16 cellular contexts compared by ENCODE assay signal in the genomic region with DNA sequence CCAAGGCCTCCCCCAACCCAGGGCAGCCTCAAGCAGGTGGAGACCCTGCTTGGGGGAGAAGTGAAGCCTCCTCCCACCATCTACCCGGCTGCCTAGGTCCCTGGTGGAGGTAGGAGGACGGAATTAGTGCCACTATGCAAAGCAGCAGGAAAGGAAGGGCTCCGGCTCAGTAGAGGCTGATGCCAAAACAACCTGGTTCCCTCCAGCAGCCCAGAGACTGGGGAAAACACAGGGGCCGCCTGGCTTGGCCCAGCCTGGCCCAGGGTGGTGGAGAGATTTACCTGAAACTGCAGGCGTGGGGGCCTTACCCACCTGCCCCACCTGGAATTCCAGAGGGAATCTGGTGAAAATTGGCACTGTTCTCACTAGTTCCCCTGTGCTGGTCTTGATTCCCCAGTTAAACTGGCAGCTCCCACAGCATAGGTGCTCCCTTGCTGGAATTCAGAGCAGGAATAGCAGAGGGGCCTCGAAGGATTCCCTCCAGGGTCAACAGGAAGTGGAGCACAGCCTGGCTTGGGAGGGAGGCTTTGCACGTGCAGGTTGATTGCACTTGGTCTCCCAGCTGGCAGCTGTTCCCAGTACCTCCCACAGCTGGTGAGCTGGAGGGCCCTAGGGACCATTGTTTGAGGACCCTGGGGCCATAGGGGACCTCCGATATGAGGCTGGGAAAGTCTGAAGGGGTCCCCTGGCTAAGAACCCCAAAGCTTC. TPM values are rescaled to one million over a fixed set of nuclear protein-coding genes. Genes with fewer than 3 reads are reported as not detected.
DNase-seq lines count a peak whose midpoint lies in the region; ATAC-seq and TF ChIP-seq lines count a peak whose summit lies in the region.
"Had no signal": no experiment of that assay in that cellular context is flagged by ENCODE, and none has a peak within 500 bp of the region (broad histone marks: within the 10 kb centered on the region; RNA-seq: fewer than 3 reads in every experiment).

No MANE protein-coding gene starts in this region.

- no peak for ATAC-seq in Right ventricle myocardium inferior
- peak; percentile 37 for ATAC-seq in stimulated activated memory B cell treated with anti-CD40 and anti-IgM and Interleukin-4, amounts not matched to agents 10 μg/mL and 1 μg/mL and 100 μg/mL, for 72 hours
- ATAC-seq in stimulated activated naive CD8-positive, alpha-beta T cell treated with anti-CD3 and anti-CD28 coated beads, Interleukin-15, amount 100 ng/mL, for 72 hours = no peak
- ATAC-seq: left lung; naive thymus-derived CD4-positive, alpha-beta T cell; psoas muscle had no signal

- intact Hi-C loops in Right ventricle myocardium inferior (cut with DNase I) = no loop called here
- intact Hi-C loops in cardiac septum (cut with DNase I) = loop anchor here (10.0 kb wide), 1 partner anchor 357 kb away; no protein-coding TSS in a partner anchor
- intact Hi-C loops in OCI-LY7 (cut with micrococcal nuclease; ENCODE audit: unreplicated experiment) = loop anchor here (1.0 to 5.0 kb wide), 2 partner anchors 8 to 570 kb away; a partner anchor contains a TSS

- H3K9me3 Mint-ChIP-seq in stimulated activated memory B cell treated with anti-CD40 and anti-IgM and Interleukin-4, amounts not matched to agents 10 μg/mL and 1 μg/mL and 100 μg/mL, for 72 hours = no peaks in the 10 kb centered on the region
- H3K9me3 Mint-ChIP-seq in stimulated activated naive CD8-positive, alpha-beta T cell treated with anti-CD3 and anti-CD28 coated beads, Interleukin-15, amount 100 ng/mL, for 72 hours = no peaks in the 10 kb centered on the region
- H3K9me3 Mint-ChIP-seq: naive thymus-derived CD4-positive, alpha-beta T cell had no signal

- peaks cover 36% of the 10 kb centered on the region for H3K79me2 ChIP-seq in OCI-LY7 (ENCODE audit: insufficient read depth, low read depth, low read length)

- peaks cover 17% of the 10 kb centered on the region for H4K20me1 ChIP-seq in OCI-LY7 (ENCODE audit: insufficient read depth, low read length)

- BruUV-seq in OCI-LY7 (replicated peaks; lab: Mats Ljungman, UMichigan) = no TSS peak

- H2AFZ ChIP-seq in OCI-LY7 (ENCODE audit: low read length) = no peak overlapping the region

- peak overlapping the region; percentile 95 for H3K4me2 ChIP-seq in OCI-LY7 (ENCODE audit: low read length)

- peak overlapping the region; percentile 99 for H3K27ac ChIP-seq in OCI-LY7 (ENCODE audit: low read depth, low read length, poor library complexity, severe bottlenecking)
- H3K27ac ChIP-seq: left lung, psoas muscle had no signal

- H3K4me1 Mint-ChIP-seq in stimulated activated memory B cell treated with anti-CD40 and anti-IgM and Interleukin-4, amounts not matched to agents 10 μg/mL and 1 μg/mL and 100 μg/mL, for 72 hours = peaks cover 85% of the 10 kb centered on the region
- peaks cover 28% of the 10 kb centered on the region for H3K4me1 Mint-ChIP-seq in stimulated activated naive CD8-positive, alpha-beta T cell treated with anti-CD3 and anti-CD28 coated beads, Interleukin-15, amount 100 ng/mL, for 72 hours

- no peaks in the 10 kb centered on the region for H3K9me3 ChIP-seq in OCI-LY7 (ENCODE audit: low read length)
- H3K9me3 ChIP-seq: left lung, psoas muscle had no signal

- no peaks in the 10 kb centered on the region for H3K9me2 ChIP-seq in OCI-LY7 (ENCODE audit: insufficient read depth, low read length)

- peaks cover 75% of the 10 kb centered on the region for H3K4me1 ChIP-seq in OCI-LY7 (ENCODE audit: insufficient read depth, low read length, poor library complexity, severe bottlenecking)

- H3K4me3 ChIP-seq in OCI-LY7 (ENCODE audit: low read depth, low read length, poor library complexity, severe bottlenecking) = peak overlapping the region; percentile 98
- H3K4me3 ChIP-seq: left lung, psoas muscle had no signal

- CTCF ChIA-PET in OCI-LY7 (lab: Charles Lee; ENCODE audit: unreplicated experiment) = interaction anchor here (0.6 to 1.9 kb wide), 5 partner anchors 8 to 516 kb away, joined by 3 to 8 read pairs (median 5); a partner anchor contains a TSS

- peaks cover 48% of the 10 kb centered on the region for H3K36me3 Mint-ChIP-seq in stimulated activated memory B cell treated with anti-CD40 and anti-IgM and Interleukin-4, amounts not matched to agents 10 μg/mL and 1 μg/mL and 100 μg/mL, for 72 hours

- no peaks in the 10 kb centered on the region for H3K27me3 Mint-ChIP-seq in stimulated activated memory B cell treated with anti-CD40 and anti-IgM and Interleukin-4, amounts not matched to agents 10 μg/mL and 1 μg/mL and 100 μg/mL, for 72 hours
- no peaks in the 10 kb centered on the region for H3K27me3 Mint-ChIP-seq in stimulated activated naive CD8-positive, alpha-beta T cell treated with anti-CD3 and anti-CD28 coated beads, Interleukin-15, amount 100 ng/mL, for 72 hours
- H3K27me3 Mint-ChIP-seq: naive thymus-derived CD4-positive, alpha-beta T cell had no signal

- H3K36me3 ChIP-seq in OCI-LY7 (ENCODE audit: insufficient read depth, low read length) = peaks cover 56% of the 10 kb centered on the region
- H3K36me3 ChIP-seq: left lung had no signal

- POLR2A ChIA-PET in OCI-LY7 (lab: Charles Lee) = interaction anchor here (0.7 to 1.2 kb wide), 5 partner anchors 8 to 347 kb away, joined by 3 to 8 read pairs (median 4); a partner anchor contains a TSS

- peak overlapping the region; percentile 92 for H3K4me3 Mint-ChIP-seq in stimulated activated memory B cell treated with anti-CD40 and anti-IgM and Interleukin-4, amounts not matched to agents 10 μg/mL and 1 μg/mL and 100 μg/mL, for 72 hours
- H3K4me3 Mint-ChIP-seq in stimulated activated naive CD8-positive, alpha-beta T cell treated with anti-CD3 and anti-CD28 coated beads, Interleukin-15, amount 100 ng/mL, for 72 hours = no peak overlapping the region

- TF ChIP-seq CTCF in OCI-LY7 (conservative IDR thresholded peaks at IDR 0.05; ENCODE audit: low read length) (no peak), GM10266 (IDR thresholded peaks at IDR 0.05; ENCODE audit: control insufficient read depth, insufficient read depth, low read depth, missing control alignments) (no peak)

- H3K27ac Mint-ChIP-seq in stimulated activated memory B cell treated with anti-CD40 and anti-IgM and Interleukin-4, amounts not matched to agents 10 μg/mL and 1 μg/mL and 100 μg/mL, for 72 hours = peak overlapping the region; percentile 82
- no peak overlapping the region for H3K27ac Mint-ChIP-seq in stimulated activated naive CD8-positive, alpha-beta T cell treated with anti-CD3 and anti-CD28 coated beads, Interleukin-15, amount 100 ng/mL, for 72 hours

- DNase-seq in Right ventricle myocardium inferior (ENCODE audit: missing footprints) (peak; percentile 39), cardiac septum (ENCODE audit: low spot score) (no peak), OCI-LY7 (ENCODE audit: low spot score) (peak; percentile 90), GM10266 (ENCODE audit: extremely low spot score) (no peak)
- DNase-seq in stimulated activated naive CD8-positive, alpha-beta T cell treated with anti-CD3 and anti-CD28 coated beads, Interleukin-15, amount 100 ng/mL, for 72 hours = no peak
- DNase-seq: activated effector memory CD4-positive, alpha-beta T cell treated with anti-CD3 and anti-CD28 coated beads, Interleukin-2, amount 50 U/mL, for 16 hours; COR-L47; naive thymus-derived CD4-positive, alpha-beta T cell; NK-92 treated with Interleukin-12 subunit alpha and Interleukin-12 subunit beta, amount 100 ng/mL, for 24 hours; psoas muscle had no signal

RNA-seq across cellular contexts. Expression of a gene that starts 4.5 kb away (rescaled TPM):
- 6.9 TPM for total RNA-seq in Right ventricle myocardium inferior
- total RNA-seq in cardiac septum = 2.7 TPM
- total RNA-seq in OCI-LY7 (2014; rRNA removed; shearing (Covaris generic)) = 743 and 751 TPM in 2 replicates
- total RNA-seq in OCI-LY7 (2022) = 457 and 479 TPM in 2 replicates
- total RNA-seq: temporal lobe had no signal

RNA-seq across cellular contexts. Expression of a gene that starts 9.0 kb away (rescaled TPM):
- total RNA-seq in Right ventricle myocardium inferior = not detected
- not detected for total RNA-seq in cardiac septum
- 0.21 and 4.3 TPM in 2 replicates for total RNA-seq in OCI-LY7 (2014; rRNA removed; shearing (Covaris generic))
- total RNA-seq in OCI-LY7 (2022) = 0.96 TPM in 1 of 2 replicates, not detected in the other
- total RNA-seq: A673, astrocyte, fibroblast of lung, left lung, psoas muscle, temporal lobe had no signal

RNA-seq across cellular contexts. Expression of a gene that starts 16.6 kb away (rescaled TPM):
- total RNA-seq in Right ventricle myocardium inferior (not detected), cardiac septum (not detected), OCI-LY7 (2022) (not detected in 2 replicates)
- not detected in 2 replicates for total RNA-seq in OCI-LY7 (2014; rRNA removed; shearing (Covaris generic))
- total RNA-seq: A673; astrocyte; fibroblast of lung; left lung; naive thymus-derived CD4-positive, alpha-beta T cell; psoas muscle; temporal lobe had no signal

RNA-seq across cellular contexts. Expression of a gene that starts 31.2 kb away (rescaled TPM):
- total RNA-seq in Right ventricle myocardium inferior (not detected), cardiac septum (not detected), OCI-LY7 (2022) (not detected in 2 replicates)
- not detected in 2 replicates for total RNA-seq in OCI-LY7 (2014; rRNA removed; shearing (Covaris generic))
- total RNA-seq: A673, fibroblast of lung, left lung, psoas muscle, temporal lobe had no signal

RNA-seq across cellular contexts. Expression of a gene that starts 45.1 kb away (rescaled TPM):
- total RNA-seq in Right ventricle myocardium inferior = 0.32 TPM
- 0.22 TPM for total RNA-seq in cardiac septum
- 3.0 and 6.4 TPM in 2 replicates for total RNA-seq in OCI-LY7 (2014; rRNA removed; shearing (Covaris generic))
- total RNA-seq in OCI-LY7 (2022) = 9.0 and 11.9 TPM in 2 replicates

Comparison
In these comparisons a context has a peak if more than half of its experiments do, and no peak if none do; other contexts are left out.
1. DNase-seq: peak in Right ventricle myocardium inferior (single experiment) and OCI-LY7 (single experiment); none in cardiac septum (single experiment), stimulated activated naive CD8-positive, alpha-beta T cell treated with anti-CD3 and anti-CD28 coated beads, Interleukin-15, amount 100 ng/mL, for 72 hours (0 of 2) and GM10266 (single experiment).
2. RNA of a gene that starts 4.5 kb away (total RNA-seq): 457 to 751 TPM in OCI-LY7; 6.9 TPM in Right ventricle myocardium inferior (single experiment) and 2.7 TPM in cardiac septum (single experiment); every median in the first group is over 10 times any median in the second.